In the genomic region with DNA sequence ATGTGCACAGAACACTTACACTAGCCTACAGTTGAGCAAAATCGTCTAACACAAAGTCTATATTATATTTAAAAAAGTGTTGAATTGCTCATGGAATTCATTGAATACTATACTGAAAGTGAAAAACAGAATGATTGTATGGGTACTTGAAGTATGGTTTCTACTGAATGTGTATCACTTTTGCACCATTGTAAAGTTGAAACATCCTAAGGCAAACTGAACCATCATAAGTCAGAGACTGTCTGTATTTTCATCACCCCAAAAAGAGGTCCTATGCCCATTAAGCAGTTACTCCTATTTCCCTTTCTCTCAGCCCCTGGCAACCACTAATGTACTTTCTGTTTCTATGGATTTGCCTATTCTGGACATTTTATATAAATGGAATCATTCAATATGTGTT, we compare ENCODE assay signal across 14 cellular contexts. TPM values are rescaled to one million over a fixed set of nuclear protein-coding genes. Genes with fewer than 3 reads are reported as not detected.
DNase-seq lines count a peak whose midpoint lies in the region; ATAC-seq, FAIRE-seq and TF ChIP-seq lines count a peak whose summit lies in the region.
"Had no signal": no experiment of that assay in that cellular context is flagged by ENCODE, and none has a peak within 500 bp of the region (broad histone marks: within the 10 kb centered on the region; RNA-seq: fewer than 3 reads in every experiment).

No MANE protein-coding gene starts in this region.

- H4K20me1 ChIP-seq in HepG2 (ENCODE audit: insufficient read depth, low read length), result no peaks in the 10 kb centered on the region

- H3K27ac ChIP-seq in HepG2 (ENCODE audit: extremely low read length, insufficient read depth, low read length) (no peak overlapping the region), right lobe of liver (no peak overlapping the region), muscle layer of colon (ENCODE audit: low read depth, low read length) (peak overlapping the region; percentile 67)

- no peak overlapping the region for H2AFZ ChIP-seq in HepG2 (ENCODE audit: low read length)

- DNase-seq in HepG2 (ENCODE audit: low spot score), result no peak
- DNase-seq in right lobe of liver, result no peak
- no peak for DNase-seq in activated CD8-positive, alpha-beta T cell treated with anti-CD3 and anti-CD28 coated beads, Interleukin-2, amount 10 ng/mL, durations not matched to agents 7 days and 5 days
- no peak for DNase-seq in cerebellar cortex (ENCODE audit: low spot score)
- no peak for DNase-seq in progenitor cell of endocrine pancreas (ENCODE audit: low spot score, unreplicated experiment)
- DNase-seq in posterior vena cava (ENCODE audit: low spot score), result no peak
- DNase-seq: activated CD8-positive, alpha-beta memory T cell treated with anti-CD3 and anti-CD28 coated beads, Interleukin-2, amount 50 U/mL, for 4 hours; head of caudate nucleus; NCI-H1436 treated with DMSO at 0.1 percent for 48 hours; RPMI8226 had no signal

- in situ Hi-C loops in HepG2 (cut with HindIII; ENCODE audit: extremely low pct_ligation_motif_present, low pct_unique_long_range_greater_than_20kb), result no loop called here

- H3K27me3 ChIP-seq in HepG2 (ENCODE audit: control insufficient read depth in 1 of 2, insufficient read depth in 2 of 2, low read length in 2 of 2), result peaks cover 3 to 7% of the 10 kb centered on the region in 2 experiments; a peak in 4 of 5 replicates
- no peaks in the 10 kb centered on the region for H3K27me3 ChIP-seq in right lobe of liver
- no peaks in the 10 kb centered on the region for H3K27me3 ChIP-seq in muscle layer of colon (ENCODE audit: control insufficient read depth in 1 of 2, insufficient read depth in 2 of 2, low read length in 2 of 2)

- 0% methylated on average over 1 of the region's 1 CpG for WGBS in HepG2 (ENCODE audit: low lambda C conversion rate)
- WGBS in right lobe of liver (ENCODE audit: insufficient coverage, low coverage, low lambda C conversion rate, missing lambda C conversion rate), result 64% methylated on average over 1 of the region's 1 CpG

- no peak for ATAC-seq in HepG2
- no peak for ATAC-seq in right lobe of liver
- no peak for ATAC-seq in activated CD8-positive, alpha-beta T cell treated with anti-CD3 and anti-CD28 coated beads, Interleukin-2, amount 10 ng/mL, durations not matched to agents 7 days and 5 days
- no peak for ATAC-seq in HG02678 (IDR thresholded peaks at IDR 0.05; ENCODE audit: unreplicated experiment)

- FAIRE-seq in HepG2 (lab: Jason Lieb, UNC), result no peak
- FAIRE-seq: bronchial epithelial cell, GM12892 had no signal

- peak overlapping the region; percentile 73 for H3K27ac Mint-ChIP-seq in activated CD8-positive, alpha-beta T cell treated with anti-CD3 and anti-CD28 coated beads, Interleukin-2, amount 10 ng/mL, durations not matched to agents 7 days and 5 days
- H3K27ac Mint-ChIP-seq in progenitor cell of endocrine pancreas, result no peak overlapping the region

- no TSS peak for BruUV-seq in HepG2 (replicated peaks; lab: Mats Ljungman, UMichigan)

- no peak for TF ChIP-seq RAD21 in HepG2 (CRISPR knock-in tag; IDR thresholded peaks at IDR 0.05)

- H3K27me3 Mint-ChIP-seq in activated CD8-positive, alpha-beta T cell treated with anti-CD3 and anti-CD28 coated beads, Interleukin-2, amount 10 ng/mL, durations not matched to agents 7 days and 5 days (ENCODE audit: low read depth), result no peaks in the 10 kb centered on the region
- H3K27me3 Mint-ChIP-seq in progenitor cell of endocrine pancreas, result peaks cover 35% of the 10 kb centered on the region

- peaks cover 58% of the 10 kb centered on the region for H3K4me1 Mint-ChIP-seq in activated CD8-positive, alpha-beta T cell treated with anti-CD3 and anti-CD28 coated beads, Interleukin-2, amount 10 ng/mL, durations not matched to agents 7 days and 5 days (ENCODE audit: low read depth)
- H3K4me1 Mint-ChIP-seq in progenitor cell of endocrine pancreas (ENCODE audit: low read depth), result peaks cover 33% of the 10 kb centered on the region

- CTCF ChIA-PET in HepG2 (lab: Yijun Ruan, JAX; ENCODE audit: low intra/inter-chr PET ratio, low total read pairs), result no interaction called here
- CTCF ChIA-PET in activated CD8-positive, alpha-beta T cell treated with anti-CD3 and anti-CD28 coated beads, Interleukin-2, amount 10 ng/mL, durations not matched to agents 7 days and 5 days (lab: Charles Lee), result interaction anchor here (0.7 to 1.9 kb wide), 7 partner anchors 63 to 314 kb away, joined by 3 to 7 read pairs (median 3); no protein-coding TSS in a partner anchor

- H3K9me3 Mint-ChIP-seq in activated CD8-positive, alpha-beta T cell treated with anti-CD3 and anti-CD28 coated beads, Interleukin-2, amount 10 ng/mL, durations not matched to agents 7 days and 5 days (ENCODE audit: insufficient read depth), result no peaks in the 10 kb centered on the region
- no peaks in the 10 kb centered on the region for H3K9me3 Mint-ChIP-seq in progenitor cell of endocrine pancreas (ENCODE audit: low read depth)

- H3K79me2 ChIP-seq in HepG2 (ENCODE audit: insufficient read depth, low read length), result no peaks in the 10 kb centered on the region

- TF ChIP-seq CTCF in HepG2 (CRISPR knock-in tag; IDR thresholded peaks at IDR 0.05) (no peak), right lobe of liver (IDR thresholded peaks at IDR 0.05) (no peak), progenitor cell of endocrine pancreas (IDR thresholded peaks at IDR 0.05; ENCODE audit: unreplicated experiment) (no peak)

- H3K4me3 ChIP-seq in HepG2 (replicated peaks in 1 of 3; ENCODE audit: insufficient read depth in 1 of 3, low read depth in 2 of 3, low read length in 3 of 3), result no peak overlapping the region
- H3K4me3 ChIP-seq in right lobe of liver, result no peak overlapping the region
- no peak overlapping the region for H3K4me3 ChIP-seq in muscle layer of colon (ENCODE audit: low read depth in 1 of 2, low read length in 2 of 2)

- TF ChIP-seq POLR2A in HepG2 (IDR thresholded peaks at IDR 0.05; ENCODE audit: insufficient read depth in 1 of 2, low read depth in 2 of 2, low read length in 2 of 2) (no peak), right lobe of liver (IDR thresholded peaks at IDR 0.05) (no peak)

- H3K9me3 ChIP-seq in HepG2 (ENCODE audit: low read length) (no peaks in the 10 kb centered on the region), right lobe of liver (no peaks in the 10 kb centered on the region), muscle layer of colon (ENCODE audit: low read length) (no peaks in the 10 kb centered on the region)

- no peaks in the 10 kb centered on the region for H3K36me3 ChIP-seq in HepG2 (replicated peaks in 1 of 2; ENCODE audit: control insufficient read depth in 1 of 2, insufficient read depth in 2 of 2, low read length in 2 of 2)
- no peaks in the 10 kb centered on the region for H3K36me3 ChIP-seq in right lobe of liver
- H3K36me3 ChIP-seq in muscle layer of colon (ENCODE audit: insufficient read depth, low read length), result no peaks in the 10 kb centered on the region

- H3K9ac ChIP-seq in HepG2 (ENCODE audit: insufficient read depth, low read depth, low read length), result no peak overlapping the region
- peak overlapping the region; percentile 24 for H3K9ac ChIP-seq in muscle layer of colon (ENCODE audit: low read length)

- peaks cover 47% of the 10 kb centered on the region for H3K4me1 ChIP-seq in HepG2 (ENCODE audit: insufficient read depth, low read length)
- H3K4me1 ChIP-seq in right lobe of liver, result no peaks in the 10 kb centered on the region
- peaks cover 67% of the 10 kb centered on the region for H3K4me1 ChIP-seq in muscle layer of colon (ENCODE audit: insufficient read depth, low read length)

- POLR2A ChIA-PET in HepG2 (lab: Yijun Ruan, JAX), result no interaction called here
- POLR2A ChIA-PET in activated CD8-positive, alpha-beta T cell treated with anti-CD3 and anti-CD28 coated beads, Interleukin-2, amount 10 ng/mL, durations not matched to agents 7 days and 5 days (lab: Charles Lee), result interaction anchor here (0.9 kb wide), 1 partner anchor 132 kb away, joined by 3 read pairs; no protein-coding TSS in a partner anchor

- TF ChIP-seq EP300 in HepG2 (IDR thresholded peaks at IDR 0.05; ENCODE audit: low read depth in 2 of 2, low read length in 2 of 2) (no peak), HepG2 (CRISPR knock-in tag; IDR thresholded peaks at IDR 0.05; ENCODE audit: borderline replicate concordance) (no peak)

- intact Hi-C loops in HepG2 (cut with micrococcal nuclease; ENCODE audit: unreplicated experiment) (no loop called here), right lobe of liver (cut with DNase I) (no loop called here), posterior vena cava (cut with DNase I) (no loop called here)

- 0 out of 2 replicates have a peak overlapping the region, but pooled peaks have one; percentile 3 for H3K4me2 ChIP-seq in HepG2 (ENCODE audit: low read depth, low read length)

- no peak overlapping the region for H3K4me3 Mint-ChIP-seq in activated CD8-positive, alpha-beta T cell treated with anti-CD3 and anti-CD28 coated beads, Interleukin-2, amount 10 ng/mL, durations not matched to agents 7 days and 5 days
- no peak overlapping the region for H3K4me3 Mint-ChIP-seq in progenitor cell of endocrine pancreas (ENCODE audit: low read depth)

- peaks cover 17% of the 10 kb centered on the region for H3K36me3 Mint-ChIP-seq in activated CD8-positive, alpha-beta T cell treated with anti-CD3 and anti-CD28 coated beads, Interleukin-2, amount 10 ng/mL, durations not matched to agents 7 days and 5 days (ENCODE audit: low read depth)
- no peaks in the 10 kb centered on the region for H3K36me3 Mint-ChIP-seq in progenitor cell of endocrine pancreas (ENCODE audit: insufficient read depth)

RNA-seq across cellular contexts. Expression of a gene that starts 4.4 kb away (rescaled TPM):
- total RNA-seq in HepG2 (2016; rRNA removed; fragmentation: Illumina TruSeq; extraction: Trizol), result not detected in 2 replicates
- total RNA-seq in HepG2 (2016; cell fraction: cytosol; rRNA removed; fragmentation: Illumina TruSeq; extraction: Trizol; ENCODE audit: low read depth), result not detected in 2 replicates
- total RNA-seq in HepG2 (2016; cell fraction: insoluble cytoplasmic fraction; rRNA removed; fragmentation: Illumina TruSeq; extraction: Trizol), result not detected in 2 replicates
- total RNA-seq in HepG2 (2016; cell fraction: membrane; rRNA removed; fragmentation: Illumina TruSeq; extraction: Trizol), result not detected in 2 replicates
- not detected in 2 replicates for total RNA-seq in HepG2 (2016; cell fraction: nucleus; rRNA removed; fragmentation: Illumina TruSeq; extraction: Trizol)
- 0.03 TPM in 1 of 2 replicates, not detected in the other for polyA plus RNA-seq in HepG2 (2011; rRNA removed)
- not detected in 2 replicates for polyA plus RNA-seq in HepG2 (2011; cell fraction: cytosol; rRNA removed)
- polyA plus RNA-seq in HepG2 (2011; cell fraction: nucleus; rRNA removed), result not detected in 2 replicates
- not detected in 2 replicates for polyA plus RNA-seq in HepG2 (2012)
- not detected in 2 replicates for polyA plus RNA-seq in HepG2 (2016; cell fraction: cytosol; fragmentation: Illumina TruSeq; extraction: Trizol; ENCODE audit: low read depth)
- polyA plus RNA-seq in HepG2 (2016; cell fraction: insoluble cytoplasmic fraction; fragmentation: Illumina TruSeq; extraction: Trizol; ENCODE audit: low read depth), result not detected in 2 replicates
- not detected in 2 replicates for polyA plus RNA-seq in HepG2 (2016; cell fraction: membrane; fragmentation: Illumina TruSeq; extraction: Trizol; ENCODE audit: low read depth)
- polyA plus RNA-seq in HepG2 (2016; cell fraction: nucleus; fragmentation: Illumina TruSeq; extraction: Trizol; ENCODE audit: insufficient read depth, low read depth), result not detected in 2 replicates
- 3.8 TPM in 1 of 2 replicates, not detected in the other for polyA minus RNA-seq in HepG2 (2011; rRNA and poly(A)+ RNA removed; ENCODE audit: low replicate concordance)
- polyA minus RNA-seq in HepG2 (2011; cell fraction: cytosol; rRNA and poly(A)+ RNA removed), result not detected in 2 replicates
- not detected in 2 replicates for polyA minus RNA-seq in HepG2 (2011; cell fraction: nucleus; rRNA and poly(A)+ RNA removed)
- total RNA-seq in right lobe of liver, result 1 to 10 TPM in 5 of 6 experiments, under 1 TPM in 1; 0.88 to 4.3 (median 1.9) TPM
- total RNA-seq in activated CD8-positive, alpha-beta T cell treated with anti-CD3 and anti-CD28 coated beads, Interleukin-2, amount 10 ng/mL, durations not matched to agents 7 days and 5 days, result 10 to 100 TPM; 10.2 TPM
- total RNA-seq in progenitor cell of endocrine pancreas, result 9.3 and 10.7 TPM in 2 replicates
- 10 to 100 TPM; 19.7 to 38.1 TPM for total RNA-seq in posterior vena cava

RNA-seq across cellular contexts. Expression of a gene that starts 4.8 kb away (rescaled TPM):
- 0.10 and 0.11 TPM in 2 replicates for total RNA-seq in HepG2 (2016; rRNA removed; fragmentation: Illumina TruSeq; extraction: Trizol)
- total RNA-seq in HepG2 (2016; cell fraction: cytosol; rRNA removed; fragmentation: Illumina TruSeq; extraction: Trizol; ENCODE audit: low read depth), result not detected in 2 replicates
- 0.17 and 0.18 TPM in 2 replicates for total RNA-seq in HepG2 (2016; cell fraction: insoluble cytoplasmic fraction; rRNA removed; fragmentation: Illumina TruSeq; extraction: Trizol)
- 0.10 TPM in 1 of 2 replicates, not detected in the other for total RNA-seq in HepG2 (2016; cell fraction: membrane; rRNA removed; fragmentation: Illumina TruSeq; extraction: Trizol)
- not detected in 2 replicates for total RNA-seq in HepG2 (2016; cell fraction: nucleus; rRNA removed; fragmentation: Illumina TruSeq; extraction: Trizol)
- polyA plus RNA-seq in HepG2 (2011; rRNA removed), result 0.33 and 0.37 TPM in 2 replicates
- polyA plus RNA-seq in HepG2 (2011; cell fraction: cytosol; rRNA removed), result 0.20 and 0.28 TPM in 2 replicates
- 0.34 and 0.40 TPM in 2 replicates for polyA plus RNA-seq in HepG2 (2011; cell fraction: nucleus; rRNA removed)
- 0.25 and 0.32 TPM in 2 replicates for polyA plus RNA-seq in HepG2 (2012)
- polyA plus RNA-seq in HepG2 (2016; cell fraction: cytosol; fragmentation: Illumina TruSeq; extraction: Trizol; ENCODE audit: low read depth), result not detected in 2 replicates
- polyA plus RNA-seq in HepG2 (2016; cell fraction: insoluble cytoplasmic fraction; fragmentation: Illumina TruSeq; extraction: Trizol; ENCODE audit: low read depth), result 0.24 and 0.64 TPM in 2 replicates
- polyA plus RNA-seq in HepG2 (2016; cell fraction: membrane; fragmentation: Illumina TruSeq; extraction: Trizol; ENCODE audit: low read depth), result 0.24 TPM in 1 of 2 replicates, not detected in the other
- 0.41 and 0.80 TPM in 2 replicates for polyA plus RNA-seq in HepG2 (2016; cell fraction: nucleus; fragmentation: Illumina TruSeq; extraction: Trizol; ENCODE audit: insufficient read depth, low read depth)
- polyA minus RNA-seq in HepG2 (2011; rRNA and poly(A)+ RNA removed; ENCODE audit: low replicate concordance), result 0.20 and 0.70 TPM in 2 replicates
- not detected in 2 replicates for polyA minus RNA-seq in HepG2 (2011; cell fraction: cytosol; rRNA and poly(A)+ RNA removed)
- not detected in 2 replicates for polyA minus RNA-seq in HepG2 (2011; cell fraction: nucleus; rRNA and poly(A)+ RNA removed)
- 1 to 10 TPM in 3 of 6 experiments, under 1 TPM in 3; 0.62 to 3.0 (median 1.1) TPM for total RNA-seq in right lobe of liver
- 10 to 100 TPM; 72.1 to 74.2 TPM for total RNA-seq in activated CD8-positive, alpha-beta T cell treated with anti-CD3 and anti-CD28 coated beads, Interleukin-2, amount 10 ng/mL, durations not matched to agents 7 days and 5 days
- total RNA-seq in progenitor cell of endocrine pancreas, result 0.91 and 1.1 TPM in 2 replicates
- total RNA-seq in posterior vena cava, result 1 to 10 TPM; 5.7 to 7.2 TPM

Comparison
In these comparisons a context has a peak if more than half of its experiments do, and no peak if none do; other contexts are left out.
1. RNA of a gene that starts 4.8 kb away (total RNA-seq): 72.1 to 74.2 TPM in activated CD8-positive, alpha-beta T cell treated with anti-CD3 and anti-CD28 coated beads, Interleukin-2, amount 10 ng/mL, durations not matched to agents 7 days and 5 days; 5.7 to 7.2 TPM in posterior vena cava, 0.62 to 3.0 TPM in right lobe of liver, 0.91 to 1.1 TPM in progenitor cell of endocrine pancreas and 0.10 to 0.18 TPM in HepG2; every median in the first group is over 4 times any median in the second.